In genomic region chr4:151573474-151573873, GRCh38 we compare ENCODE assay signal across 18 cellular contexts.
DNase-seq lines count a peak whose midpoint lies in the region; ATAC-seq and TF ChIP-seq lines count a peak whose summit lies in the region.
"Had no signal": no experiment of that assay in that cellular context is flagged by ENCODE, and none has a peak within 500 bp of the region (broad histone marks: within the 10 kb centered on the region; RNA-seq: fewer than 3 reads in every experiment).

No MANE protein-coding gene starts in this region.

- ATAC-seq in left colon, result peak; percentile 16
- ATAC-seq in HG02885 (IDR thresholded peaks at IDR 0.05; ENCODE audit: poor library complexity, unreplicated experiment), result no peak
- ATAC-seq in GM21528 (IDR thresholded peaks at IDR 0.05; ENCODE audit: low FRiP score, unreplicated experiment), result no peak
- ATAC-seq: K562, Panc1 had no signal

- H3K4me1 ChIP-seq in endodermal cell (ENCODE audit: control insufficient read depth, insufficient read depth, low read length) (no peaks in the 10 kb centered on the region), spleen (peaks cover 0 to 9% (median 0%) of the 10 kb centered on the region in 6 donors)
- H3K4me1 ChIP-seq: BLaER1 treated with 17β-estradiol and CSF1 and Interleukin-3, amounts not matched to agents 10 nM and 100 nM had no signal

- no peaks in the 10 kb centered on the region for H3K4me1 Mint-ChIP-seq in endodermal cell
- H3K4me1 Mint-ChIP-seq: CD8-positive, alpha-beta memory T cell had no signal

- H3K27me3 ChIP-seq in endodermal cell (ENCODE audit: control insufficient read depth, insufficient read depth, low read length, poor library complexity, severe bottlenecking), result no peaks in the 10 kb centered on the region
- no peaks in the 10 kb centered on the region for H3K27me3 ChIP-seq in spleen (replicated peaks in 1 of 7)
- H3K27me3 ChIP-seq: BLaER1 treated with 17β-estradiol and CSF1 and Interleukin-3, amounts not matched to agents 10 nM and 100 nM had no signal

- CTCF ChIA-PET in RWPE1 (lab: Yijun Ruan, JAX), result interaction anchor here (0.6 to 0.7 kb wide), 2 partner anchors 13 to 104 kb away, joined by 3 to 6 read pairs; no protein-coding TSS in a partner anchor

- intact Hi-C loops in left colon (cut with DNase I, micrococcal nuclease), result no loop called here
- intact Hi-C loops in spleen (cut with DNase I; ENCODE audit: low total_unique reads), result no loop called here

- H3K9me3 ChIP-seq in endodermal cell (ENCODE audit: control insufficient read depth, low read length) (no peaks in the 10 kb centered on the region), spleen (no peaks in the 10 kb centered on the region)
- H3K9me3 ChIP-seq: BLaER1 treated with 17β-estradiol and CSF1 and Interleukin-3, amounts not matched to agents 10 nM and 100 nM had no signal

- H3K4me3 Mint-ChIP-seq in endodermal cell, result no peak overlapping the region
- H3K4me3 Mint-ChIP-seq: CD8-positive, alpha-beta memory T cell had no signal

- no peaks in the 10 kb centered on the region for H3K36me3 ChIP-seq in endodermal cell (ENCODE audit: control insufficient read depth, insufficient read depth, low read length)
- no peaks in the 10 kb centered on the region for H3K36me3 ChIP-seq in spleen
- H3K36me3 ChIP-seq: BLaER1 treated with 17β-estradiol and CSF1 and Interleukin-3, amounts not matched to agents 10 nM and 100 nM had no signal

- no peaks in the 10 kb centered on the region for H3K9me3 Mint-ChIP-seq in endodermal cell
- H3K9me3 Mint-ChIP-seq: CD8-positive, alpha-beta memory T cell had no signal

- POLR2A ChIA-PET in RWPE1 (lab: Yijun Ruan, JAX; ENCODE audit: low non-redundant PET), result interaction anchor here (0.5 kb wide), 1 partner anchor 42 kb away, joined by 3 read pairs; no protein-coding TSS in a partner anchor

- TF ChIP-seq CTCF in RWPE1 (conservative IDR thresholded peaks at IDR 0.05; ENCODE audit: low read depth), result no peak
- no peak for TF ChIP-seq CTCF in endodermal cell (conservative IDR thresholded peaks at IDR 0.05)
- TF ChIP-seq CTCF in spleen (IDR thresholded peaks at IDR 0.05 in 8 of 11, conservative IDR thresholded peaks at IDR 0.05 in 3 of 11), result no peak

- H3K27ac ChIP-seq in RWPE1, result no peak overlapping the region
- H3K27ac ChIP-seq in endodermal cell (ENCODE audit: low read depth, low read length), result no peak overlapping the region
- H3K27ac ChIP-seq in spleen, result peak overlapping the region in 7 of 8 donors; percentile 28 to 79 (median 54)
- H3K27ac ChIP-seq: BLaER1 treated with 17β-estradiol and CSF1 and Interleukin-3, amounts not matched to agents 10 nM and 100 nM; SK-N-MC had no signal

- H3K9ac ChIP-seq in endodermal cell (ENCODE audit: extremely low read depth, low read length, poor library complexity, severe bottlenecking), result no peak overlapping the region
- H3K9ac ChIP-seq: BLaER1 treated with 17β-estradiol and CSF1 and Interleukin-3, amounts not matched to agents 10 nM and 100 nM had no signal

- H3K4me3 ChIP-seq in endodermal cell (ENCODE audit: low read length) (no peak overlapping the region), spleen (no peak overlapping the region)
- H3K4me3 ChIP-seq: BLaER1 treated with 17β-estradiol and CSF1 and Interleukin-3, amounts not matched to agents 10 nM and 100 nM; K562; SK-N-MC had no signal

- peaks cover 7% of the 10 kb centered on the region for H3K36me3 Mint-ChIP-seq in endodermal cell (ENCODE audit: low read depth)

- no peak for TF ChIP-seq POLR2A in spleen (IDR thresholded peaks at IDR 0.05)

- DNase-seq in RWPE1 (ENCODE audit: low spot score), result peak; percentile 4
- DNase-seq in endodermal cell, result no peak
- no peak for DNase-seq in left colon
- DNase-seq in spleen, result no peak
- no peak for DNase-seq in activated T-cell treated with anti-CD3 and anti-CD28 coated beads, Interleukin-2, amount 50 U/mL, for 48 hours
- no peak for DNase-seq in foreskin melanocyte
- DNase-seq: CD8-positive, alpha-beta memory T cell; NCI-H1105; NCI-H1694; NCI-H2227 treated with DMSO at 0.1 percent for 48 hours; NCI-H524 treated with DMSO at 0.1 percent for 48 hours; SHP77 had no signal

- 91 to 96% methylated on average over 2 of the region's 2 CpGs for WGBS in endodermal cell (ENCODE audit: insufficient coverage in 1 of 2, insufficient read length in 1 of 2), 2 experiments
- WGBS in spleen, 5 donors, result 72 to 88% (median 79%) methylated on average over 2 of the region's 2 CpGs

- peak overlapping the region; percentile 48 for H3K27ac Mint-ChIP-seq in endodermal cell

- H3K27me3 Mint-ChIP-seq in endodermal cell (ENCODE audit: insufficient read depth), result no peaks in the 10 kb centered on the region

Comparison
In these comparisons a context has a peak if more than half of its experiments do, and no peak if none do; other contexts are left out.
1. H3K27ac ChIP-seq: peak in spleen (7 of 8); none in RWPE1 (single experiment) and endodermal cell (single experiment).